In genomic region chr12:116910280-116910644, GRCh38 we compare ENCODE assay signal across 7 cellular contexts. TPM values are rescaled to one million over a fixed set of nuclear protein-coding genes. Genes with fewer than 3 reads are reported as not detected.
A peak's percentile ranks its signal among the peaks of the same experiment; 100 is the strongest.
DNase-seq lines count a peak whose midpoint lies in the region; ATAC-seq and TF ChIP-seq lines count a peak whose summit lies in the region.

No MANE protein-coding gene starts in this region.

- ATAC-seq in activated CD8-positive, alpha-beta T cell treated with anti-CD3 and anti-CD28 coated beads for 36 hours: no peak
- no peak for ATAC-seq in stimulated activated memory B cell treated with anti-CD40 and anti-IgM and Interleukin-4, amounts not matched to agents 10 μg/mL and 1 μg/mL and 100 μg/mL, for 72 hours

- intact Hi-C loops in activated CD8-positive, alpha-beta T cell treated with anti-CD3 and anti-CD28 coated beads for 36 hours (cut with micrococcal nuclease): no loop called here

- H3K4me1 Mint-ChIP-seq in activated CD8-positive, alpha-beta T cell treated with anti-CD3 and anti-CD28 coated beads for 36 hours (ENCODE audit: low read depth): peaks cover 27% of the 10 kb centered on the region
- H3K4me1 Mint-ChIP-seq in stimulated activated memory B cell treated with anti-CD40 and anti-IgM and Interleukin-4, amounts not matched to agents 10 μg/mL and 1 μg/mL and 100 μg/mL, for 72 hours: peaks cover 25% of the 10 kb centered on the region

- H3K9me3 ChIP-seq in iPS DF 6.9 (ENCODE audit: control insufficient read depth, insufficient read depth, low read length): no peaks in the 10 kb centered on the region

- no peaks in the 10 kb centered on the region for H3K27me3 ChIP-seq in iPS DF 6.9 (ENCODE audit: control insufficient read depth, insufficient read depth, low read length)

- peaks cover 1% of the 10 kb centered on the region for H3K9me3 Mint-ChIP-seq in activated CD8-positive, alpha-beta T cell treated with anti-CD3 and anti-CD28 coated beads for 36 hours
- H3K9me3 Mint-ChIP-seq in stimulated activated memory B cell treated with anti-CD40 and anti-IgM and Interleukin-4, amounts not matched to agents 10 μg/mL and 1 μg/mL and 100 μg/mL, for 72 hours: no peaks in the 10 kb centered on the region

- H3K27me3 Mint-ChIP-seq in activated CD8-positive, alpha-beta T cell treated with anti-CD3 and anti-CD28 coated beads for 36 hours: no peaks in the 10 kb centered on the region
- H3K27me3 Mint-ChIP-seq in stimulated activated memory B cell treated with anti-CD40 and anti-IgM and Interleukin-4, amounts not matched to agents 10 μg/mL and 1 μg/mL and 100 μg/mL, for 72 hours: no peaks in the 10 kb centered on the region

- WGBS in iPS DF 6.9 (ENCODE audit: insufficient coverage, insufficient read length): no CpG with 5 or more reads among the region's 4 CpGs

- no peak overlapping the region for H3K27ac ChIP-seq in iPS DF 6.9 (ENCODE audit: low read length)

- H3K4me1 ChIP-seq in iPS DF 6.9 (ENCODE audit: control insufficient read depth, insufficient read depth, low read length): peaks cover 2% of the 10 kb centered on the region; the same call in 1 of the 2 replicates

- no peak for TF ChIP-seq CTCF in HFF-Myc (IDR thresholded peaks at IDR 0.05; ENCODE audit: low read depth, low read length, missing control alignments)
- TF ChIP-seq CTCF in activated CD8-positive, alpha-beta T cell treated with anti-CD3 and anti-CD28 coated beads for 36 hours (IDR thresholded peaks at IDR 0.05): no peak

- H3K36me3 ChIP-seq in iPS DF 6.9 (ENCODE audit: control insufficient read depth, insufficient read depth, low read length): no peaks in the 10 kb centered on the region

- peak overlapping the region; percentile 86 for H3K27ac Mint-ChIP-seq in activated CD8-positive, alpha-beta T cell treated with anti-CD3 and anti-CD28 coated beads for 36 hours
- H3K27ac Mint-ChIP-seq in stimulated activated memory B cell treated with anti-CD40 and anti-IgM and Interleukin-4, amounts not matched to agents 10 μg/mL and 1 μg/mL and 100 μg/mL, for 72 hours: peak overlapping the region; percentile 83

- peak overlapping the region; percentile 83 for H3K4me3 Mint-ChIP-seq in activated CD8-positive, alpha-beta T cell treated with anti-CD3 and anti-CD28 coated beads for 36 hours
- H3K4me3 Mint-ChIP-seq in stimulated activated memory B cell treated with anti-CD40 and anti-IgM and Interleukin-4, amounts not matched to agents 10 μg/mL and 1 μg/mL and 100 μg/mL, for 72 hours: peak overlapping the region; percentile 96

- POLR2A ChIA-PET in activated CD8-positive, alpha-beta T cell treated with anti-CD3 and anti-CD28 coated beads for 36 hours (lab: Charles Lee): no interaction called here

- H3K4me3 ChIP-seq in HFF-Myc (replicated peaks; ENCODE audit: low read depth, low read length) (peak overlapping the region; percentile 65), iPS DF 6.9 (ENCODE audit: low read length) (peak overlapping the region; percentile 84; the same call in 1 of the 2 replicates)

- no peak for DNase-seq in HFF-Myc (ENCODE audit: extremely low read depth, low read depth)
- no peak for DNase-seq in activated CD8-positive, alpha-beta T cell treated with anti-CD3 and anti-CD28 coated beads for 36 hours
- no peak for DNase-seq in iPS DF 6.9 (ENCODE audit: low read depth, low spot score)
- no peak for DNase-seq in NCI-H1092 (lab: John Stamatoyannopoulos, UW)
- DNase-seq in DMS153 treated with DMSO at 0.1 percent for 48 hours (lab: John Stamatoyannopoulos, UW; ENCODE audit: unreplicated experiment): no peak
- no peak for DNase-seq in SIG-M5 (lab: John Stamatoyannopoulos, UW)

- CTCF ChIA-PET in activated CD8-positive, alpha-beta T cell treated with anti-CD3 and anti-CD28 coated beads for 36 hours (lab: Charles Lee): no interaction called here

- peaks cover 11% of the 10 kb centered on the region for H3K36me3 Mint-ChIP-seq in activated CD8-positive, alpha-beta T cell treated with anti-CD3 and anti-CD28 coated beads for 36 hours (ENCODE audit: low read depth)
- peaks cover 4% of the 10 kb centered on the region for H3K36me3 Mint-ChIP-seq in stimulated activated memory B cell treated with anti-CD40 and anti-IgM and Interleukin-4, amounts not matched to agents 10 μg/mL and 1 μg/mL and 100 μg/mL, for 72 hours

RNA-seq across cellular contexts. Expression of gene FBXW8, which starts 0.5 kb away (rescaled TPM):
- total RNA-seq in activated CD8-positive, alpha-beta T cell treated with anti-CD3 and anti-CD28 coated beads for 36 hours: 1 to 10 TPM; 7.0 to 8.5 TPM

RNA-seq across cellular contexts. Expression of gene HRK, which starts 29.0 kb away (rescaled TPM):
- total RNA-seq in activated CD8-positive, alpha-beta T cell treated with anti-CD3 and anti-CD28 coated beads for 36 hours: not detected
